ENCODE assay signal across 8 cellular contexts in genomic region chr3:99875925-99876781, GRCh38. TPM values are rescaled to one million over a fixed set of nuclear protein-coding genes. Genes with fewer than 3 reads are reported as not detected.
DNase-seq lines count a peak whose midpoint lies in the region; ATAC-seq and TF ChIP-seq lines count a peak whose summit lies in the region.

No MANE protein-coding gene starts in this region.

- BruUV-seq in Caco-2 (replicated peaks; lab: Mats Ljungman, UMichigan), result no TSS peak

- ATAC-seq in GM21423 (IDR thresholded peaks at IDR 0.05; ENCODE audit: unreplicated experiment) (peak; percentile 89), right cardiac atrium (peak; percentile 98), psoas muscle (peak; percentile 79 to 85 (median 82))

- peak overlapping the region; percentile 70 for H3K9ac ChIP-seq in HUES6 (ENCODE audit: low read length)

- no peaks in the 10 kb centered on the region for H3K36me3 ChIP-seq in Caco-2 (ENCODE audit: control insufficient read depth, insufficient read depth, low read length)
- no peaks in the 10 kb centered on the region for H3K36me3 ChIP-seq in HUES6 (ENCODE audit: control insufficient read depth, insufficient read depth, low read length)
- peaks cover 0 to 4% of the 10 kb centered on the region in 2 donors for H3K36me3 ChIP-seq in psoas muscle (ENCODE audit: insufficient read depth in 1 of 2, low read depth in 1 of 2)
- no peaks in the 10 kb centered on the region for H3K36me3 ChIP-seq in urinary bladder (ENCODE audit: insufficient read depth)

- H3K4me3 ChIP-seq in Caco-2 (ENCODE audit: low read depth, low read length) (peak overlapping the region; percentile 67), HUES6 (ENCODE audit: low read depth, low read length) (peak overlapping the region; percentile 55), right cardiac atrium (ENCODE audit: low read length) (peak overlapping the region; percentile 99), psoas muscle (peak overlapping the region; percentile 70), urinary bladder (ENCODE audit: low read depth, low read length) (peak overlapping the region; percentile 74)

- H3K4me3 Mint-ChIP-seq in Caco-2 (ENCODE audit: unreplicated experiment), result peak overlapping the region; percentile 82
- peak overlapping the region; percentile 87 for H3K4me3 Mint-ChIP-seq in T-helper 1 cell treated with Interleukin-12 subunit alpha and Interleukin-12 subunit beta and Interleukin-4 antibody, amounts not matched to agents 30 μg/mL and 1 μg/mL, for 36 hours

- DNase-seq in Caco-2 (peak; percentile 82 to 90), amygdala (lab: John Stamatoyannopoulos, UW) (peak in 49 of 56 donors; percentile 3 to 76 (median 44)), right cardiac atrium (peak; percentile 86 to 94 (median 93)), psoas muscle (peak; percentile 77 to 89)

- H3K27me3 ChIP-seq in Caco-2 (replicated peaks; ENCODE audit: control insufficient read depth, insufficient read depth, low read length), result no peaks in the 10 kb centered on the region
- H3K27me3 ChIP-seq in HUES6 (ENCODE audit: control insufficient read depth, insufficient read depth, low read length), result peaks cover 80% of the 10 kb centered on the region
- H3K27me3 ChIP-seq in right cardiac atrium (ENCODE audit: control insufficient read depth, insufficient read depth), result no peaks in the 10 kb centered on the region
- H3K27me3 ChIP-seq in psoas muscle (ENCODE audit: insufficient read depth in 3 of 3, low read length in 2 of 3), result no peaks in the 10 kb centered on the region

- H3K27me3 Mint-ChIP-seq in Caco-2 (ENCODE audit: insufficient read depth, unreplicated experiment), result no peaks in the 10 kb centered on the region
- H3K27me3 Mint-ChIP-seq in T-helper 1 cell treated with Interleukin-12 subunit alpha and Interleukin-12 subunit beta and Interleukin-4 antibody, amounts not matched to agents 30 μg/mL and 1 μg/mL, for 36 hours (ENCODE audit: low read depth), result peaks cover 35% of the 10 kb centered on the region

- H3K9me3 ChIP-seq in Caco-2 (no peaks in the 10 kb centered on the region), HUES6 (ENCODE audit: control insufficient read depth, insufficient read depth, low read depth, low read length) (no peaks in the 10 kb centered on the region), right cardiac atrium (ENCODE audit: control insufficient read depth, low read length) (no peaks in the 10 kb centered on the region), psoas muscle (no peaks in the 10 kb centered on the region)

- H3K27ac ChIP-seq in HUES6 (ENCODE audit: low read depth, low read length) (peak overlapping the region; percentile 55; the same call in 1 of the 2 replicates), right cardiac atrium (ENCODE audit: low read length) (peak overlapping the region; percentile 99), psoas muscle (peak overlapping the region; percentile 88), urinary bladder (ENCODE audit: low read depth) (peak overlapping the region; percentile 70)

- CTCF ChIA-PET in Caco-2 (lab: Charles Lee), result interaction anchor here (0.6 to 1.3 kb wide), 3 partner anchors 32 to 378 kb away, joined by 4 to 13 read pairs (median 5); no protein-coding TSS in a partner anchor

- H3K4me1 ChIP-seq in Caco-2 (peaks cover 38% of the 10 kb centered on the region), HUES6 (ENCODE audit: control insufficient read depth, insufficient read depth, low read length) (peaks cover 31% of the 10 kb centered on the region), right cardiac atrium (ENCODE audit: control insufficient read depth, insufficient read depth, low read length) (peaks cover 3% of the 10 kb centered on the region), psoas muscle (peaks cover 49% of the 10 kb centered on the region), urinary bladder (ENCODE audit: insufficient read depth) (no peaks in the 10 kb centered on the region)

- intact Hi-C loops in Caco-2 (cut with micrococcal nuclease; ENCODE audit: unreplicated experiment), result loop anchor here (1.0 to 5.0 kb wide), 4 partner anchors 19 to 171 kb away; no protein-coding TSS in a partner anchor
- intact Hi-C loops in right cardiac atrium (cut with DNase I), result loop anchor here in 3 of 4 donors (10.0 kb wide), 3 partner anchors 49 to 169 kb away; no protein-coding TSS in a partner anchor
- intact Hi-C loops in psoas muscle (cut with DNase I), result loop anchor here (5.0 to 10.0 kb wide), 4 partner anchors 129 to 169 kb away; no protein-coding TSS in a partner anchor

- TF ChIP-seq CTCF in Caco-2 (IDR thresholded peaks at IDR 0.05; ENCODE audit: insufficient read depth in 1 of 2, low read depth in 1 of 2, low read length in 1 of 2, severe bottlenecking in 1 of 2, unreplicated experiment in 1 of 2) (peak; percentile 0 to 16), psoas muscle (IDR thresholded peaks at IDR 0.05) (peak; percentile 6)

- H3K27ac Mint-ChIP-seq in Caco-2 (ENCODE audit: unreplicated experiment), result peak overlapping the region; percentile 89
- H3K27ac Mint-ChIP-seq in T-helper 1 cell treated with Interleukin-12 subunit alpha and Interleukin-12 subunit beta and Interleukin-4 antibody, amounts not matched to agents 30 μg/mL and 1 μg/mL, for 36 hours, result no peak overlapping the region

- H3K9me3 Mint-ChIP-seq in Caco-2 (ENCODE audit: unreplicated experiment), result no peaks in the 10 kb centered on the region
- H3K9me3 Mint-ChIP-seq in T-helper 1 cell treated with Interleukin-12 subunit alpha and Interleukin-12 subunit beta and Interleukin-4 antibody, amounts not matched to agents 30 μg/mL and 1 μg/mL, for 36 hours, result no peaks in the 10 kb centered on the region

- WGBS in right cardiac atrium, result 2% methylated on average over 62 of the region's 62 CpGs
- 13 to 16% (median 14%) methylated on average over 58 to 62 of the region's 62 CpGs for WGBS in psoas muscle, 3 donors
- WGBS in urinary bladder, result 1% methylated on average over 62 of the region's 62 CpGs

- H3K4me1 Mint-ChIP-seq in Caco-2 (ENCODE audit: low read depth, unreplicated experiment), result peaks cover 12% of the 10 kb centered on the region
- H3K4me1 Mint-ChIP-seq in T-helper 1 cell treated with Interleukin-12 subunit alpha and Interleukin-12 subunit beta and Interleukin-4 antibody, amounts not matched to agents 30 μg/mL and 1 μg/mL, for 36 hours (ENCODE audit: low read depth), result peaks cover 33% of the 10 kb centered on the region

- POLR2A ChIA-PET in Caco-2 (lab: Charles Lee), result interaction anchor here (0.6 to 1.5 kb wide), 3 partner anchors 64 to 378 kb away, joined by 3 to 9 read pairs (median 4); no protein-coding TSS in a partner anchor

- H3K36me3 Mint-ChIP-seq in Caco-2 (ENCODE audit: insufficient read depth, unreplicated experiment), result peaks cover 24% of the 10 kb centered on the region
- peaks cover 8% of the 10 kb centered on the region for H3K36me3 Mint-ChIP-seq in T-helper 1 cell treated with Interleukin-12 subunit alpha and Interleukin-12 subunit beta and Interleukin-4 antibody, amounts not matched to agents 30 μg/mL and 1 μg/mL, for 36 hours (ENCODE audit: low read depth)

RNA-seq across cellular contexts. Expression of gene CMSS1, which starts 58.5 kb away (rescaled TPM):
- total RNA-seq in Caco-2 (2022) (36.3 and 54.4 TPM in 2 replicates), right cardiac atrium (10 to 100 TPM; 21.1 to 33.8 (median 27.7) TPM), psoas muscle (100 to 1,000 TPM in 1 of 4 donors, 10 to 100 TPM in 3; 18.4 to 174 (median 56.1) TPM), urinary bladder (14.7 TPM)
- polyA plus RNA-seq in right cardiac atrium (18.9 TPM), psoas muscle (10 to 100 TPM; 51.4 to 85.6 (median 58.8) TPM), urinary bladder (25.0 TPM)

Comparison
In these comparisons a context has a peak if more than half of its experiments do, and no peak if none do; other contexts are left out.
1. Peak in every context shown above with its lines: DNase-seq, ATAC-seq, H3K4me3 ChIP-seq and H3K27ac ChIP-seq.